In the genomic region with DNA sequence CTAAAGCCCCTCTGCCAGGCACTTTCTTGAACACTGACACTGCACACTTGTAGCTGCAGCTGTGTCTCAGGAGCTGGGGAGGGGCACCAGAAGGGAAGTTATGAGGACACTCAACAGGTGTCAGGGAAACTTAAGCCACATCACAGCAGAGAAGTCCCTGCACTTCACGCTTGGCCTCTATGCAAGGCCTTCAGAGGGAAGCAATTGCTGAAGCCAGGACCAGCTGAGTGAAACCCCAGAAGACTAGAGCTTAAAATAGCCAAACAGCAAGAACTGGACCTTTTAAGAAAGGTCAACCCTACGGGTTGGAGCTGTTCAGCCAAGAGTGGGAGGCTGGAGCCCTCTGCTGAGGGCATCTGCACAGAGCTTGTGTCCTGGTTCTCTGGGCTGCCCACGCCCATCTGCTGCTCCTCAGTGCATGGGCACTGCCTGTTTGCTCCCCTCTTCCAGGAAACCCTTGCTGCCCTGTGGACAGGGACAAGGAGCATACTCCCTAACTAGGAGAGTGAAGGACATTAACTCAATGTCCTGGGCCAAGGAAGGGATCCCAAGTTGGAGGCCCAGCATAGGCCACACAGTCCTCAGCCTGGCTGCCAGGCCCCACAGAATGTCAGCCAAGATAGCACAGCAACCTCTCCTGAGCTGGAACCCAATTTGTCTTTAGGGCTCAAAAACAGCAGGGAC, we compare ENCODE assay signal across 1 cellular context.
TF ChIP-seq lines count a peak whose summit lies in the region.

No MANE protein-coding gene starts in this region.

TF ChIP-seq in HEK293, 187 proteins besides CTCF, POLR2A, EP300 and RAD21 (continued from another document):
- TF ChIP-seq ZSCAN5A (tag by site-specific recombination; IDR thresholded peaks at IDR 0.05) (no peak), ZNF214 (tag by site-specific recombination; IDR thresholded peaks at IDR 0.05; ENCODE audit: borderline replicate concordance) (no peak), SCRT1 (tag by site-specific recombination; IDR thresholded peaks at IDR 0.05; ENCODE audit: borderline replicate concordance) (peak; percentile 100)
TF ChIP-seq in HEK293: peak in this region for 3.
